ENCODE assay signal across 8 cellular contexts in genomic region chr18:9333441-9334350, GRCh38. TPM values are rescaled to one million over a fixed set of nuclear protein-coding genes. Genes with fewer than 3 reads are reported as not detected.
DNase-seq lines count a peak whose midpoint lies in the region; ATAC-seq and TF ChIP-seq lines count a peak whose summit lies in the region.

No MANE protein-coding gene starts in this region.

- peaks cover 4% of the 10 kb centered on the region for H3K27me3 Mint-ChIP-seq in type B pancreatic cell

- peak overlapping the region; percentile 95 for H3K27ac Mint-ChIP-seq in type B pancreatic cell

- peak overlapping the region; percentile 98 for H3K4me3 Mint-ChIP-seq in type B pancreatic cell

- peaks cover 0 to 7% (median 0%) of the 10 kb centered on the region in 4 donors for H3K4me1 ChIP-seq in Peyer's patch
- H3K4me1 ChIP-seq in mesodermal cell (ENCODE audit: control insufficient read depth, insufficient read depth, low read length, poor library complexity, severe bottlenecking) = peaks cover 7% of the 10 kb centered on the region

- peak overlapping the region; percentile 73 to 81 (median 78) for H3K4me3 ChIP-seq in Peyer's patch
- H3K4me3 ChIP-seq in mesodermal cell (ENCODE audit: extremely low read depth, insufficient read depth, low read length, poor library complexity, severe bottlenecking) = peak overlapping the region; percentile 73

- peak; percentile 9 for DNase-seq in activated T-cell treated with anti-CD3 and anti-CD28 coated beads for 48 hours (ENCODE audit: low read depth)
- DNase-seq in activated T-cell treated with anti-CD3 and anti-CD28 coated beads for 4 hours = no peak
- peak in 2 of 3 donors; percentile 47 to 54 for DNase-seq in Peyer's patch
- DNase-seq in dermis blood vessel endothelial cell = peak; percentile 79
- DNase-seq in type B pancreatic cell (ENCODE audit: extremely low spot score, unreplicated experiment) = no peak
- no peak for DNase-seq in Ammon's horn (ENCODE audit: low spot score)

- H3K27me3 ChIP-seq in Peyer's patch = no peaks in the 10 kb centered on the region

- H3K36me3 ChIP-seq in Peyer's patch = no peaks in the 10 kb centered on the region
- H3K36me3 ChIP-seq in mesodermal cell (ENCODE audit: control insufficient read depth, insufficient read depth, low read length) = peaks cover 11% of the 10 kb centered on the region

- 28 to 36% methylated on average over 44 to 46 of the region's 52 CpGs for WGBS in mesodermal cell (ENCODE audit: insufficient coverage in 2 of 2), 2 experiments

- TF ChIP-seq CTCF in Peyer's patch (IDR thresholded peaks at IDR 0.05) (no peak), type B pancreatic cell (conservative IDR thresholded peaks at IDR 0.05) (no peak)

- H3K27ac ChIP-seq in Peyer's patch (peak overlapping the region; percentile 13 to 83 (median 77)), mesodermal cell (ENCODE audit: low read depth, low read length, severe bottlenecking) (peak overlapping the region; percentile 58)

- H3K9me3 ChIP-seq in Peyer's patch (no peaks in the 10 kb centered on the region), mesodermal cell (ENCODE audit: control insufficient read depth, low read length) (no peaks in the 10 kb centered on the region)

- H3K4me1 Mint-ChIP-seq in type B pancreatic cell (ENCODE audit: unreplicated experiment) = peaks cover 5% of the 10 kb centered on the region

- peaks cover 10% of the 10 kb centered on the region for H3K36me3 Mint-ChIP-seq in type B pancreatic cell

- ATAC-seq in HG02840 (IDR thresholded peaks at IDR 0.05; ENCODE audit: low FRiP score, unreplicated experiment) = peak; percentile 36

- peaks cover 8% of the 10 kb centered on the region for H3K9me3 Mint-ChIP-seq in type B pancreatic cell

- TF ChIP-seq POLR2A in Peyer's patch (IDR thresholded peaks at IDR 0.05) = no peak

RNA-seq across cellular contexts. Expression of gene TWSG1, which starts 0.9 kb away (rescaled TPM):
- total RNA-seq in Peyer's patch = 10 to 100 TPM in 2 of 4 donors, 1 to 10 TPM in 2; 7.5 to 12.4 (median 10.5) TPM
- 91.6 and 102 TPM in 2 replicates for total RNA-seq in dermis blood vessel endothelial cell
- polyA plus RNA-seq in mesodermal cell (2013, experiment 1 of 2) = 47.3 TPM
- polyA plus RNA-seq in mesodermal cell (2013, experiment 2 of 2) = 53.7 TPM
- total RNA-seq in type B pancreatic cell (ENCODE audit: low replicate concordance) = 27.4 and 38.6 TPM in 2 replicates

Comparison
In these comparisons a context has a peak if more than half of its experiments do, and no peak if none do; other contexts are left out.
1. DNase-seq: peak in activated T-cell treated with anti-CD3 and anti-CD28 coated beads for 48 hours (single experiment), Peyer's patch (2 of 3) and dermis blood vessel endothelial cell (single experiment); none in activated T-cell treated with anti-CD3 and anti-CD28 coated beads for 4 hours (single experiment), type B pancreatic cell (single experiment) and Ammon's horn (single experiment).